ENCODE assay signal across 9 cellular contexts in genomic region chr21:46634427-46634826, GRCh38. TPM values are rescaled to one million over a fixed set of nuclear protein-coding genes. Genes with fewer than 3 reads are reported as not detected.
DNase-seq lines count a peak whose midpoint lies in the region; ATAC-seq and TF ChIP-seq lines count a peak whose summit lies in the region.
"Had no signal": no experiment of that assay in that cellular context is flagged by ENCODE, and none has a peak within 500 bp of the region (broad histone marks: within the 10 kb centered on the region; RNA-seq: fewer than 3 reads in every experiment).

No MANE protein-coding gene starts in this region.

- TF ChIP-seq EP300 in esophagus muscularis mucosa (IDR thresholded peaks at IDR 0.05), result no peak

- 87% methylated on average over 8 of the region's 8 CpGs for WGBS in esophagus muscularis mucosa

- CTCF ChIA-PET in HEK293 (lab: Yijun Ruan, JAX), result interaction anchor here (0.6 to 0.7 kb wide), 2 partner anchors 83 to 764 kb away, joined by 3 read pairs; no protein-coding TSS in a partner anchor

- no peak overlapping the region; the same call in 1 of the 2 replicates for H3K9ac ChIP-seq in SU-DHL-6 (ENCODE audit: low read length)

- peaks cover 4% of the 10 kb centered on the region; the same call in 1 of the 2 replicates for H3K79me2 ChIP-seq in SU-DHL-6 (ENCODE audit: insufficient read depth, low read length)

- no peak for TF ChIP-seq CTCF in HEK293 (tag by site-specific recombination; IDR thresholded peaks at IDR 0.05)
- no peak for TF ChIP-seq CTCF in SU-DHL-6 (IDR thresholded peaks at IDR 0.05; ENCODE audit: insufficient read depth, low read length, poor library complexity, severe bottlenecking)
- no peak for TF ChIP-seq CTCF in esophagus muscularis mucosa (IDR thresholded peaks at IDR 0.05)

- H3K36me3 ChIP-seq in HEK293 (ENCODE audit: control insufficient read depth in 2 of 2, insufficient read depth in 1 of 2, low read length in 2 of 2) (peaks cover 0 to 5% of the 10 kb centered on the region in 2 experiments; a peak in 1 of 3 replicates), SU-DHL-6 (ENCODE audit: low read length) (peaks cover 3% of the 10 kb centered on the region; the same call in 1 of the 2 replicates), esophagus muscularis mucosa (no peaks in the 10 kb centered on the region)

- intact Hi-C loops in esophagus muscularis mucosa (cut with DNase I), result no loop called here

- POLR2A ChIA-PET in HEK293 (lab: Yijun Ruan, JAX), result interaction anchor here (0.7 kb wide), 1 partner anchor 16 kb away, joined by 3 read pairs; no protein-coding TSS in a partner anchor

- no peak for TF ChIP-seq POLR2A in esophagus muscularis mucosa (IDR thresholded peaks at IDR 0.05; ENCODE audit: low read depth)

- 0 out of 2 replicates have a peak, but pooled peaks cover 2% of the 10 kb centered on the region for H4K20me1 ChIP-seq in SU-DHL-6 (ENCODE audit: low read depth, low read length)

- H3K9me3 ChIP-seq in HEK293 (ENCODE audit: control insufficient read depth, insufficient read depth, low read depth, low read length) (no peaks in the 10 kb centered on the region), SU-DHL-6 (ENCODE audit: insufficient read depth, low read length) (no peaks in the 10 kb centered on the region), esophagus muscularis mucosa (no peaks in the 10 kb centered on the region)

- in situ Hi-C loops in G401 (cut with HindIII; ENCODE audit: low sequenced_read_pairs), result no loop called here

- H2AFZ ChIP-seq in SU-DHL-6 (ENCODE audit: low read depth, low read length, severe bottlenecking), result peak overlapping the region; percentile 92

- H3K4me1 ChIP-seq in HEK293 (ENCODE audit: control insufficient read depth, insufficient read depth, low read length), result peaks cover 15% of the 10 kb centered on the region; the same call in 1 of the 2 replicates
- H3K4me1 ChIP-seq in esophagus muscularis mucosa, result peaks cover 32 to 45% (median 42%) of the 10 kb centered on the region in 4 donors

- no peak for DNase-seq in esophagus muscularis mucosa (ENCODE audit: extremely low spot score)
- DNase-seq in skeletal muscle cell (ENCODE audit: low read depth), result no peak
- no peak for DNase-seq in G401 (ENCODE audit: low spot score)
- no peak for DNase-seq in SKM-1 treated with dmso at 0.1 percent for 144 hours (lab: John Stamatoyannopoulos, UW; ENCODE audit: unreplicated experiment)
- DNase-seq in cortex of kidney (lab: John Stamatoyannopoulos, UW), result no peak
- DNase-seq: GOT3 had no signal

- H3K27me3 ChIP-seq in SU-DHL-6 (ENCODE audit: low read length) (no peaks in the 10 kb centered on the region), esophagus muscularis mucosa (peaks cover 0 to 8% (median 0%) of the 10 kb centered on the region in 4 donors)

- H3K4me3 ChIP-seq in HEK293 (ENCODE audit: low read depth, low read length) (no peak overlapping the region), SU-DHL-6 (ENCODE audit: insufficient read depth, low read length, poor library complexity, severe bottlenecking) (no peak overlapping the region), esophagus muscularis mucosa (peak overlapping the region; percentile 88 to 100 (median 94)), skeletal muscle cell (ENCODE audit: low read depth, low read length) (peak overlapping the region; percentile 100)

- H3K27ac ChIP-seq in HEK293 (ENCODE audit: extremely low read depth, low read depth, low read length) (no peak overlapping the region), SU-DHL-6 (ENCODE audit: low read depth, low read length) (no peak overlapping the region), esophagus muscularis mucosa (replicated peaks in 1 of 4) (peak overlapping the region; percentile 90 to 98 (median 96))

- peak overlapping the region; percentile 69 for H3K4me2 ChIP-seq in SU-DHL-6 (ENCODE audit: low read depth, low read length, poor library complexity, severe bottlenecking)

- ATAC-seq in GM21515 (IDR thresholded peaks at IDR 0.05; ENCODE audit: unreplicated experiment), result no peak

- H3F3A ChIP-seq in SU-DHL-6 (ENCODE audit: insufficient read depth), result peaks cover 18% of the 10 kb centered on the region

- H3K9me2 ChIP-seq in SU-DHL-6 (replicated peaks; ENCODE audit: insufficient read depth, low read length), result no peaks in the 10 kb centered on the region

TF ChIP-seq in HEK293, 187 proteins besides CTCF, POLR2A, EP300 and RAD21 (continues in another document):
- TF ChIP-seq ZNF768 (tag by site-specific recombination; IDR thresholded peaks at IDR 0.05) (no peak), SP2 (tag by site-specific recombination; IDR thresholded peaks at IDR 0.05) (0 out of 2 replicates have a peak, but pooled peaks have one; percentile 2), ZNF433 (tag by site-specific recombination; IDR thresholded peaks at IDR 0.05; ENCODE audit: low read depth) (no peak), ZNF169 (tag by site-specific recombination; IDR thresholded peaks at IDR 0.05) (no peak), ZNF24 (tag by site-specific recombination; IDR thresholded peaks at IDR 0.05) (no peak), PATZ1 (tag by site-specific recombination; IDR thresholded peaks at IDR 0.05) (no peak), HOXD13 (CRISPR knock-in tag; IDR thresholded peaks at IDR 0.05; ENCODE audit: borderline replicate concordance) (no peak), ZNF121 (tag by site-specific recombination; IDR thresholded peaks at IDR 0.05) (no peak), ZNF580 (tag by site-specific recombination; IDR thresholded peaks at IDR 0.05) (no peak), ZNF518A (tag by site-specific recombination; conservative IDR thresholded peaks at IDR 0.05; ENCODE audit: low read depth) (peak; percentile 30; the same call in 1 of the 2 replicates), ZNF561 (tag by site-specific recombination; IDR thresholded peaks at IDR 0.05; ENCODE audit: borderline replicate concordance) (no peak)

RNA-seq across cellular contexts. Expression of gene PRMT2, which starts 1.0 kb away (rescaled TPM):
- total RNA-seq in esophagus muscularis mucosa, result 100 to 1,000 TPM; 136 to 161 (median 142) TPM
- total RNA-seq in G401 (2014; rRNA removed; shearing (Covaris generic)), result 84.4 and 112 TPM in 2 replicates

RNA-seq across cellular contexts. Expression of gene S100B, which starts 29.5 kb away (rescaled TPM):
- 10 to 100 TPM; 16.0 to 38.2 (median 30.7) TPM for total RNA-seq in esophagus muscularis mucosa
- not detected in 2 replicates for total RNA-seq in G401 (2014; rRNA removed; shearing (Covaris generic))

Comparison
In these comparisons a context has a peak if more than half of its experiments do, and no peak if none do; other contexts are left out.
1. H3K27ac ChIP-seq: peak in esophagus muscularis mucosa (4 of 4); none in HEK293 (single experiment) and SU-DHL-6 (single experiment).
2. H3K4me3 ChIP-seq: peak in esophagus muscularis mucosa (4 of 4) and skeletal muscle cell (single experiment); none in HEK293 (single experiment) and SU-DHL-6 (single experiment).
3. RNA of gene S100B, which starts 29.5 kb away (total RNA-seq): 16.0 to 38.2 TPM in esophagus muscularis mucosa; not detected in G401; every median in the first group is over 10 times any median in the second.